ENCODE assay signal across 16 cellular contexts in genomic region chr1:212525479-212526110, GRCh38.
DNase-seq lines count a peak whose midpoint lies in the region; ATAC-seq, FAIRE-seq and TF ChIP-seq lines count a peak whose summit lies in the region.
"Had no signal": no experiment of that assay in that cellular context is flagged by ENCODE, and none has a peak within 500 bp of the region (broad histone marks: within the 10 kb centered on the region; RNA-seq: fewer than 3 reads in every experiment).

No MANE protein-coding gene starts in this region.

- BruUV-seq in K562 (replicated peaks; lab: Mats Ljungman, UMichigan), result no TSS peak

- ATAC-seq in K562 (peak; percentile 67), left lobe of liver (peak; percentile 70)
- ATAC-seq in effector memory CD8-positive, alpha-beta T cell (replicated peaks), result no peak
- ATAC-seq: GM23338; mucosa of descending colon; stimulated activated memory B cell treated with anti-CD40 and anti-IgM and Interleukin-4, amounts not matched to agents 10 μg/mL and 1 μg/mL and 100 μg/mL, for 72 hours had no signal

- no peak overlapping the region for H3K27ac ChIP-seq in K562 (ENCODE audit: extremely low read depth, low read depth, low read length)

- no peaks in the 10 kb centered on the region for H3K4me1 ChIP-seq in K562 (replicated peaks in 1 of 2; ENCODE audit: control insufficient read depth in 2 of 2, insufficient read depth in 2 of 2, low read length in 2 of 2)

- TF ChIP-seq CTCF in NB4 (IDR thresholded peaks at IDR 0.05; ENCODE audit: low read depth, low read length), result no peak
- no peak for TF ChIP-seq CTCF in K562 (IDR thresholded peaks at IDR 0.05 in 2 of 3, conservative IDR thresholded peaks at IDR 0.05 in 1 of 3; ENCODE audit: insufficient read depth in 2 of 3, low read depth in 1 of 3, low read length in 3 of 3)
- TF ChIP-seq CTCF in type B pancreatic cell (conservative IDR thresholded peaks at IDR 0.05), result no peak

- no peak overlapping the region for H3K4me2 ChIP-seq in K562 (ENCODE audit: insufficient read depth, low read length)
- H3K4me2 ChIP-seq: GM23338 had no signal

- no peaks in the 10 kb centered on the region for H3K36me3 ChIP-seq in K562 (ENCODE audit: control insufficient read depth, insufficient read depth, low read length)

- CTCF ChIA-PET in K562 (lab: Yijun Ruan, JAX; ENCODE audit: low intra/inter-chr PET ratio), result no interaction called here

- no peak for TF ChIP-seq POLR2A in NB4 (IDR thresholded peaks at IDR 0.05; ENCODE audit: extremely low read depth, insufficient read length)
- no peak for TF ChIP-seq POLR2A in K562 (conservative IDR thresholded peaks at IDR 0.05)

- no peak for TF ChIP-seq RAD21 in K562 (CRISPR knock-in tag; conservative IDR thresholded peaks at IDR 0.05 in 1 of 2, IDR thresholded peaks at IDR 0.05 in 1 of 2)

- peaks cover 32 to 53% of the 10 kb centered on the region in 2 experiments for H3K27me3 ChIP-seq in K562 (ENCODE audit: control insufficient read depth in 2 of 2, insufficient read depth in 2 of 2, low read length in 2 of 2)

- H3K27me3 Mint-ChIP-seq in effector memory CD8-positive, alpha-beta T cell, result peaks cover 33 to 48% of the 10 kb centered on the region in 2 donors
- H3K27me3 Mint-ChIP-seq in type B pancreatic cell, result peaks cover 3% of the 10 kb centered on the region

- no peaks in the 10 kb centered on the region for H3K9me3 ChIP-seq in K562 (replicated peaks; ENCODE audit: control insufficient read depth, insufficient read depth, low read depth, low read length)
- H3K9me3 ChIP-seq: mucosa of descending colon had no signal

- no peaks in the 10 kb centered on the region for H3K36me3 Mint-ChIP-seq in effector memory CD8-positive, alpha-beta T cell (ENCODE audit: insufficient read depth)
- no peaks in the 10 kb centered on the region for H3K36me3 Mint-ChIP-seq in type B pancreatic cell
- H3K36me3 Mint-ChIP-seq: stimulated activated memory B cell treated with anti-CD40 and anti-IgM and Interleukin-4, amounts not matched to agents 10 μg/mL and 1 μg/mL and 100 μg/mL, for 72 hours had no signal

- no peak overlapping the region for H3K27ac Mint-ChIP-seq in effector memory CD8-positive, alpha-beta T cell
- no peak overlapping the region for H3K27ac Mint-ChIP-seq in type B pancreatic cell
- H3K27ac Mint-ChIP-seq: GM23338; stimulated activated memory B cell treated with anti-CD40 and anti-IgM and Interleukin-4, amounts not matched to agents 10 μg/mL and 1 μg/mL and 100 μg/mL, for 72 hours had no signal

- H4K20me1 ChIP-seq in K562 (replicated peaks; ENCODE audit: control insufficient read depth, insufficient read depth, low read length), result no peaks in the 10 kb centered on the region

- H3K9me1 ChIP-seq in K562 (ENCODE audit: control insufficient read depth, insufficient read depth, low read length), result peaks cover 4% of the 10 kb centered on the region

- no peak for FAIRE-seq in K562 (lab: Jason Lieb, UNC)

- no peaks in the 10 kb centered on the region for H3K9me3 Mint-ChIP-seq in effector memory CD8-positive, alpha-beta T cell
- H3K9me3 Mint-ChIP-seq in type B pancreatic cell, result no peaks in the 10 kb centered on the region
- H3K9me3 Mint-ChIP-seq: GM23338; stimulated activated memory B cell treated with anti-CD40 and anti-IgM and Interleukin-4, amounts not matched to agents 10 μg/mL and 1 μg/mL and 100 μg/mL, for 72 hours had no signal

- peaks cover 0 to 2% of the 10 kb centered on the region in 2 donors for H3K4me1 Mint-ChIP-seq in effector memory CD8-positive, alpha-beta T cell (ENCODE audit: low read depth in 2 of 2)
- no peaks in the 10 kb centered on the region for H3K4me1 Mint-ChIP-seq in type B pancreatic cell (ENCODE audit: unreplicated experiment)
- H3K4me1 Mint-ChIP-seq: GM23338; stimulated activated memory B cell treated with anti-CD40 and anti-IgM and Interleukin-4, amounts not matched to agents 10 μg/mL and 1 μg/mL and 100 μg/mL, for 72 hours had no signal

- WGBS in K562 (ENCODE audit: insufficient coverage, low coverage, missing lambda C conversion rate), result 1% methylated on average over 7 of the region's 7 CpGs

- in situ Hi-C loops in K562 (cut with MboI), result no loop called here

- no peak for TF ChIP-seq EP300 in K562 (IDR thresholded peaks at IDR 0.05; ENCODE audit: low read length)

- no peak overlapping the region for H3K4me3 ChIP-seq in NB4 (ENCODE audit: low read depth, low read length)
- H3K4me3 ChIP-seq in K562, result no peak overlapping the region
- H3K4me3 ChIP-seq: GM23338, mucosa of descending colon had no signal

- intact Hi-C loops in K562 (cut with micrococcal nuclease), result no loop called here

- H3K4me3 Mint-ChIP-seq in effector memory CD8-positive, alpha-beta T cell, result no peak overlapping the region
- H3K4me3 Mint-ChIP-seq in type B pancreatic cell, result no peak overlapping the region
- H3K4me3 Mint-ChIP-seq: GM23338; stimulated activated memory B cell treated with anti-CD40 and anti-IgM and Interleukin-4, amounts not matched to agents 10 μg/mL and 1 μg/mL and 100 μg/mL, for 72 hours had no signal

- H2AFZ ChIP-seq in K562 (ENCODE audit: low read depth, low read length), result no peak overlapping the region
- H2AFZ ChIP-seq: GM23338 had no signal

- no peak overlapping the region; a peak in 1 of 4 replicates for H3K9ac ChIP-seq in K562 (ENCODE audit: insufficient read depth in 1 of 2, low read depth in 2 of 2, low read length in 2 of 2)

- DNase-seq in EH (ENCODE audit: low read depth), result peak; percentile 48
- DNase-seq in NB4 (ENCODE audit: low read depth), result peak; percentile 41
- peak in 1 of 4 experiments; percentile 16 for DNase-seq in K562 (ENCODE audit: extremely low read depth in 1 of 4, low spot score in 3 of 4)
- DNase-seq in left lobe of liver (ENCODE audit: low spot score), result no peak
- no peak for DNase-seq in KG1 (lab: John Stamatoyannopoulos, UW)
- DNase-seq in NCI-H2196 (lab: John Stamatoyannopoulos, UW; ENCODE audit: unreplicated experiment), result no peak
- DNase-seq in effector memory CD8-positive, alpha-beta T cell, result no peak
- no peak for DNase-seq in type B pancreatic cell (ENCODE audit: extremely low spot score, unreplicated experiment)
- DNase-seq: activated CD8-positive, alpha-beta memory T cell treated with anti-CD3 and anti-CD28 coated beads for 24 hours; activated naive CD4-positive, alpha-beta T cell; mucosa of descending colon; NCI-H1105 treated with DMSO at 0.1 percent for 48 hours; NCI-H510A treated with DMSO at 0.1 percent for 48 hours; stimulated activated CD4-positive, alpha-beta T cell treated with anti-CD3 and anti-CD28 coated beads, Interleukin-2, amount 100 ng/mL, for 48 hours had no signal

- POLR2A ChIA-PET in K562 (lab: Yijun Ruan, JAX), result interaction anchor here (0.6 to 1.5 kb wide), 4 partner anchors 10 to 91 kb away, joined by 3 to 4 read pairs (median 3); no protein-coding TSS in a partner anchor

- no peaks in the 10 kb centered on the region for H3K79me2 ChIP-seq in K562 (ENCODE audit: control insufficient read depth, insufficient read depth, low read length)

TF ChIP-seq in K562, 482 proteins besides CTCF, POLR2A, EP300 and RAD21 (continues in another document):
- TF ChIP-seq FOSL1 (tag; conservative IDR thresholded peaks at IDR 0.05), result peak; percentile 76
- TF ChIP-seq JUN (IDR thresholded peaks at IDR 0.05; ENCODE audit: borderline replicate concordance, low read depth, low read length), result 0 out of 2 replicates have a peak, but pooled peaks have one; percentile 41
- TF ChIP-seq JUN (CRISPR knock-in tag; IDR thresholded peaks at IDR 0.05; ENCODE audit: borderline replicate concordance), result no peak
- no peak for TF ChIP-seq ATF6 (CRISPR knock-in tag; IDR thresholded peaks at IDR 0.05)
- no peak for TF ChIP-seq ZNF518B (CRISPR knock-in tag; IDR thresholded peaks at IDR 0.05)
- TF ChIP-seq SRSF3 (IDR thresholded peaks at IDR 0.05; ENCODE audit: insufficient read depth, low read length), result no peak

Comparison
In these comparisons a context has a peak if more than half of its experiments do, and no peak if none do; other contexts are left out.
1. DNase-seq: peak in EH (single experiment) and NB4 (single experiment); none in left lobe of liver (single experiment), KG1 (single experiment), NCI-H2196 (single experiment), effector memory CD8-positive, alpha-beta T cell (0 of 3) and type B pancreatic cell (single experiment).